ENCODE assay signal across 1 cellular context in the genomic region with DNA sequence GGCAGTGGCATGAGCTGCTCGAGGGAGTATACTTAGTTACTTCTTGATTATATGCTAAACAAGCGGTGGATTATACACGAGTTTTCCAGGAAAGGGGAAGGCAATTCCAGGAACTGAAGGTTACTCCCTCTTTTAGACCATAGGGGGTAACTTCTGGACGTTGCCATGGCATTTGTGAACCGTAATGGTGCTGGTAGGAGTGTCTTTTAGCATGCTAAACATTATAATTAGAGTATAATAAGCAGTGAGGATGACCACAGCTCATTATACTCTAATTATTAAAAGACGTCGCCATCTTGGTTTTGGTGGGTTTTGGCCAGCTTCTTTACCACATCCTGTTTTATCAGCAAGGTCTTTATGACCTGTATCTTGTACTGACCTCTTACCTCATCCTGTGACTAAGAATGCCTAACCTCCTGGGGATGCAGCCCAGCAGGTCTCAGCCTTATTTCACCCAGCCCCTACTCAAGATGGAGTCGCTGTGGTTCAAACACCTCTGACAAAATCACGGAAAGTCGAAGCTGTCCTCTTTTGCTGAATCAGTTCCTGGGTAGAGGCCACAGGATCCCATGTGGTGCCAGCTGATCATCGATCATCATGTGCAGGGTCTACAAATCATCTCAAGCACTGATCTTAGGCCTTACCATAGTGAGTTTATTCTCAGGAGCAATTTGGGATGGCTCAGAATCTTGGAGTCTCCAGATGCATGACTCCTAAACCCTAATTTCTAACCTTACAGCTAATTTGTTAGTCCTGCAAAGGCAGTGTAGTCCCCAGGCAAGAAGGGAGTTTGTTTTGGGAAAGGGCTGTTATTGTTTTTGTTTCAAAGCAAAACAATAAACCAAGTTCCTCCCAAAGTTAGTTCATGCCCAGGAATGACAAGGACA.
A peak's percentile ranks its signal among the peaks of the same experiment; 100 is the strongest.
TF ChIP-seq lines count a peak whose summit lies in the region.

No MANE protein-coding gene starts in this region.

TF ChIP-seq in A549, 52 proteins besides CTCF, POLR2A, EP300 and RAD21 (continued from another document):
- TF ChIP-seq TP53 (CRISPR knock-in tag; IDR thresholded peaks at IDR 0.05), result no peak
- no peak for TF ChIP-seq MAFK (IDR thresholded peaks at IDR 0.05; ENCODE audit: partially characterized antibody)
- peak; percentile 92 for TF ChIP-seq HOXA7 (CRISPR knock-in tag; IDR thresholded peaks at IDR 0.05)
- TF ChIP-seq ZC3H11A (IDR thresholded peaks at IDR 0.05), result no peak
- TF ChIP-seq PHF8 (IDR thresholded peaks at IDR 0.05; ENCODE audit: borderline replicate concordance, low read depth), result no peak
- no peak for TF ChIP-seq CHD4 (IDR thresholded peaks at IDR 0.05; ENCODE audit: borderline replicate concordance)
- TF ChIP-seq KDM5A (IDR thresholded peaks at IDR 0.05), result no peak
- TF ChIP-seq CBX8 (IDR thresholded peaks at IDR 0.05), result no peak
- no peak for TF ChIP-seq KDM1A (IDR thresholded peaks at IDR 0.05; ENCODE audit: low read depth)
- no peak for TF ChIP-seq JUN (IDR thresholded peaks at IDR 0.05)
- TF ChIP-seq, protein P1, sequence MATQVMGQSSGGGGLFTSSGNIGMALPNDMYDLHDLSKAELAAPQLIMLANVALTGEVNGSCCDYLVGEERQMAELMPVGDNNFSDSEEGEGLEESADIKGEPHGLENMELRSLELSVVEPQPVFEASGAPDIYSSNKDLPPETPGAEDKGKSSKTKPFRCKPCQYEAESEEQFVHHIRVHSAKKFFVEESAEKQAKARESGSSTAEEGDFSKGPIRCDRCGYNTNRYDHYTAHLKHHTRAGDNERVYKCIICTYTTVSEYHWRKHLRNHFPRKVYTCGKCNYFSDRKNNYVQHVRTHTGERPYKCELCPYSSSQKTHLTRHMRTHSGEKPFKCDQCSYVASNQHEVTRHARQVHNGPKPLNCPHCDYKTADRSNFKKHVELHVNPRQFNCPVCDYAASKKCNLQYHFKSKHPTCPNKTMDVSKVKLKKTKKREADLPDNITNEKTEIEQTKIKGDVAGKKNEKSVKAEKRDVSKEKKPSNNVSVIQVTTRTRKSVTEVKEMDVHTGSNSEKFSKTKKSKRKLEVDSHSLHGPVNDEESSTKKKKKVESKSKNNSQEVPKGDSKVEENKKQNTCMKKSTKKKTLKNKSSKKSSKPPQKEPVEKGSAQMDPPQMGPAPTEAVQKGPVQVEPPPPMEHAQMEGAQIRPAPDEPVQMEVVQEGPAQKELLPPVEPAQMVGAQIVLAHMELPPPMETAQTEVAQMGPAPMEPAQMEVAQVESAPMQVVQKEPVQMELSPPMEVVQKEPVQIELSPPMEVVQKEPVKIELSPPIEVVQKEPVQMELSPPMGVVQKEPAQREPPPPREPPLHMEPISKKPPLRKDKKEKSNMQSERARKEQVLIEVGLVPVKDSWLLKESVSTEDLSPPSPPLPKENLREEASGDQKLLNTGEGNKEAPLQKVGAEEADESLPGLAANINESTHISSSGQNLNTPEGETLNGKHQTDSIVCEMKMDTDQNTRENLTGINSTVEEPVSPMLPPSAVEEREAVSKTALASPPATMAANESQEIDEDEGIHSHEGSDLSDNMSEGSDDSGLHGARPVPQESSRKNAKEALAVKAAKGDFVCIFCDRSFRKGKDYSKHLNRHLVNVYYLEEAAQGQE (IDR thresholded peaks at IDR 0.05), result no peak
- TF ChIP-seq NR3C1 (IDR thresholded peaks at IDR 0.05), result no peak
- TF ChIP-seq, protein P2, sequence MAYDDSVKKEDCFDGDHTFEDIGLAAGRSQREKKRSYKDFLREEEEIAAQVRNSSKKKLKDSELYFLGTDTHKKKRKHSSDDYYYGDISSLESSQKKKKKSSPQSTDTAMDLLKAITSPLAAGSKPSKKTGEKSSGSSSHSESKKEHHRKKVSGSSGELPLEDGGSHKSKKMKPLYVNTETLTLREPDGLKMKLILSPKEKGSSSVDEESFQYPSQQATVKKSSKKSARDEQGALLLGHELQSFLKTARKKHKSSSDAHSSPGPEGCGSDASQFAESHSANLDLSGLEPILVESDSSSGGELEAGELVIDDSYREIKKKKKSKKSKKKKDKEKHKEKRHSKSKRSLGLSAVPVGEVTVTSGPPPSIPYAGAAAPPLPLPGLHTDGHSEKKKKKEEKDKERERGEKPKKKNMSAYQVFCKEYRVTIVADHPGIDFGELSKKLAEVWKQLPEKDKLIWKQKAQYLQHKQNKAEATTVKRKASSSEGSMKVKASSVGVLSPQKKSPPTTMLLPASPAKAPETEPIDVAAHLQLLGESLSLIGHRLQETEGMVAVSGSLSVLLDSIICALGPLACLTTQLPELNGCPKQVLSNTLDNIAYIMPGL (CRISPR knock-in tag; IDR thresholded peaks at IDR 0.05; ENCODE audit: borderline replicate concordance), result no peak
- peak; percentile 99 for TF ChIP-seq EHF (CRISPR knock-in tag; IDR thresholded peaks at IDR 0.05)
- TF ChIP-seq, protein P3, sequence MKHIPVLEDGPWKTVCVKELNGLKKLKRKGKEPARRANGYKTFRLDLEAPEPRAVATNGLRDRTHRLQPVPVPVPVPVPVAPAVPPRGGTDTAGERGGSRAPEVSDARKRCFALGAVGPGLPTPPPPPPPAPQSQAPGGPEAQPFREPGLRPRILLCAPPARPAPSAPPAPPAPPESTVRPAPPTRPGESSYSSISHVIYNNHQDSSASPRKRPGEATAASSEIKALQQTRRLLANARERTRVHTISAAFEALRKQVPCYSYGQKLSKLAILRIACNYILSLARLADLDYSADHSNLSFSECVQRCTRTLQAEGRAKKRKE (CRISPR knock-in tag; IDR thresholded peaks at IDR 0.05; ENCODE audit: low read depth), result peak; percentile 100
- no peak for TF ChIP-seq HDAC2 (IDR thresholded peaks at IDR 0.05)
- TF ChIP-seq ZNF302 (CRISPR knock-in tag; IDR thresholded peaks at IDR 0.05), result peak; percentile 95
- TF ChIP-seq BHLHE40 (IDR thresholded peaks at IDR 0.05; ENCODE audit: low read depth, low read length), result no peak
- no peak for TF ChIP-seq ZFP36 (IDR thresholded peaks at IDR 0.05; ENCODE audit: borderline replicate concordance, partially characterized antibody)
- no peak for TF ChIP-seq RFX5 (IDR thresholded peaks at IDR 0.05)
